Comparison of ENCODE assay signal across 1 cellular context in the genomic region with DNA sequence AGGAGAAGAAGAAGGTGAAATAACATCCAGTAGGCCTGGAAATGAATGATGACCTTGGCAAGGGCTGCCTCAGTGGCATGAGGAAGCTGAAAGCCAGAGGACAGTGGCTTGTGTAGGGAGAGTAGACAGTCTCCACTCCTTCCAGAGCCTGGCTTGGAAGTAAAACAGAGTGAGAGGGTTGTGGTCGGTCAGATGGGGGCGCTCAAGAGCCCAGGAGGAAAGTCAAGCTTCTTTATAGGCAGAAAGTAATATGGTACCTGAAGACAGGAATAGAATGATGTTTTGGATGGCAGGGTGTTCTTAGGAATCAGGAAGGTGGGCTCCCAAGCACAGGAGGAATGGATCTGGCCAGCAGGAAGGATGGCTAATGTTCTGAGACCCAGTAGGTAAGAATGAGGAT.
TF ChIP-seq lines count a peak whose summit lies in the region.

No MANE protein-coding gene starts in this region.

TF ChIP-seq in H1, 55 proteins besides CTCF, POLR2A, EP300 and RAD21:
- no peak for TF ChIP-seq CHD7 (IDR thresholded peaks at IDR 0.05; ENCODE audit: insufficient replicate concordance, low read length)
- no peak for TF ChIP-seq RBBP5 (IDR thresholded peaks at IDR 0.05; ENCODE audit: borderline replicate concordance, low read depth, low read length)
- TF ChIP-seq TBP (IDR thresholded peaks at IDR 0.05; ENCODE audit: low read depth, low read length) = no peak
- TF ChIP-seq, protein P1, sequence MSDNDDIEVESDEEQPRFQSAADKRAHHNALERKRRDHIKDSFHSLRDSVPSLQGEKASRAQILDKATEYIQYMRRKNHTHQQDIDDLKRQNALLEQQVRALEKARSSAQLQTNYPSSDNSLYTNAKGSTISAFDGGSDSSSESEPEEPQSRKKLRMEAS (IDR thresholded peaks at IDR 0.05) = no peak
- no peak for TF ChIP-seq HDAC6 (IDR thresholded peaks at IDR 0.05; ENCODE audit: low read depth, low read length)
- no peak for TF ChIP-seq POU5F1 (IDR thresholded peaks at IDR 0.05; ENCODE audit: low read depth, low read length)
- TF ChIP-seq NANOG (IDR thresholded peaks at IDR 0.05; ENCODE audit: insufficient read depth, low read depth, low read length, poor library complexity, severe bottlenecking) = no peak
- TF ChIP-seq ASH2L (IDR thresholded peaks at IDR 0.05; ENCODE audit: low read length) = no peak
- TF ChIP-seq TEAD4 (IDR thresholded peaks at IDR 0.05; ENCODE audit: low read depth, low read length) = no peak
